In genomic region chr1:160795951-160796383, GRCh38 we compare ENCODE assay signal across 8 cellular contexts. TPM values are rescaled to one million over a fixed set of nuclear protein-coding genes. Genes with fewer than 3 reads are reported as not detected.
A peak's percentile ranks its signal among the peaks of the same experiment; 100 is the strongest.
DNase-seq lines count a peak whose midpoint lies in the region; ATAC-seq and TF ChIP-seq lines count a peak whose summit lies in the region.

LY9 (plus strand) TSS chr1:160796174; CDS start chr1:160796188, 14 bp downstream.

- TF ChIP-seq POLR2A in lower leg skin (IDR thresholded peaks at IDR 0.05), result no peak

- intact Hi-C loops in lower leg skin (cut with DNase I; ENCODE audit: low total_unique reads), result no loop called here

- no peaks in the 10 kb centered on the region for H3K4me1 Mint-ChIP-seq in HFFc6 (ENCODE audit: low read depth)

- peak; percentile 81 for DNase-seq in NOMO-1 treated with DMSO at 0.1 percent for 48 hours (lab: John Stamatoyannopoulos, UW; ENCODE audit: unreplicated experiment)
- DNase-seq in activated naive CD4-positive, alpha-beta T cell treated with Interleukin-2 at 50 U/mL for 16 hours, result peak; percentile 80
- peak; percentile 64 for DNase-seq in stimulated activated CD4-positive, alpha-beta T cell treated with anti-CD3 and anti-CD28 coated beads, Interleukin-4, amount 100 ng/mL, for 1 hour
- DNase-seq in cerebellar nuclear complex (lab: John Stamatoyannopoulos, UW), result no peak
- no peak for DNase-seq in lower leg skin (ENCODE audit: low spot score in 2 of 2)
- DNase-seq in HFFc6, result no peak

- peaks cover 5% of the 10 kb centered on the region for H3K27me3 Mint-ChIP-seq in HFFc6 (ENCODE audit: insufficient read depth)

- peak; percentile 72 for ATAC-seq in GM21825 (IDR thresholded peaks at IDR 0.05; ENCODE audit: unreplicated experiment)

- no peak for TF ChIP-seq CTCF in GM12875 (IDR thresholded peaks at IDR 0.05; ENCODE audit: borderline replicate concordance, insufficient read depth, low read depth, low read length)
- TF ChIP-seq CTCF in lower leg skin (IDR thresholded peaks at IDR 0.05), result no peak
- no peak for TF ChIP-seq CTCF in HFFc6 (IDR thresholded peaks at IDR 0.05)

- no peaks in the 10 kb centered on the region for H3K9me3 Mint-ChIP-seq in HFFc6

- no peak within 1 kb of the TSS for H3K4me3 Mint-ChIP-seq in HFFc6

- WGBS in lower leg skin, 2 donors, result 73 to 78% methylated on average over 4 of the region's 4 CpGs

- no peaks in the 10 kb centered on the region for H3K36me3 Mint-ChIP-seq in HFFc6 (ENCODE audit: low read depth)

- H3K4me3 ChIP-seq in GM12875 (ENCODE audit: low read depth, low read length) (peak within 1 kb of the TSS; percentile 24), lower leg skin (ENCODE audit: low read depth, poor library complexity, severe bottlenecking) (no peak within 1 kb of the TSS)

- no peak within 1 kb of the TSS for H3K27ac Mint-ChIP-seq in HFFc6

RNA-seq across cellular contexts. Expression of gene LY9, which starts in this region (rescaled TPM):
- total RNA-seq in lower leg skin, result 1 to 10 TPM in 2 of 4 donors, under 1 TPM in 2; 0.23 to 1.6 (median 0.84) TPM
- total RNA-seq in HFFc6 (2021; fragmentation: NEBNext Ultra II Directional; extraction: Animal tissue kit (Norgen Biotek cat#: 25700)), result not detected

Comparison
In these comparisons a context has a peak if more than half of its experiments do, and no peak if none do; other contexts are left out.
1. DNase-seq: peak in NOMO-1 treated with DMSO at 0.1 percent for 48 hours (single experiment), activated naive CD4-positive, alpha-beta T cell treated with Interleukin-2 at 50 U/mL for 16 hours (single experiment) and stimulated activated CD4-positive, alpha-beta T cell treated with anti-CD3 and anti-CD28 coated beads, Interleukin-4, amount 100 ng/mL, for 1 hour (single experiment); none in cerebellar nuclear complex (0 of 2), lower leg skin (0 of 2) and HFFc6 (single experiment).